ENCODE assay signal across 13 cellular contexts in genomic region chr22:23675502-23676415, GRCh38. TPM values are rescaled to one million over a fixed set of nuclear protein-coding genes. Genes with fewer than 3 reads are reported as not detected.
DNase-seq lines count a peak whose midpoint lies in the region; TF ChIP-seq lines count a peak whose summit lies in the region.
"Had no signal": no experiment of that assay in that cellular context is flagged by ENCODE, and none has a peak within 500 bp of the region (broad histone marks: within the 10 kb centered on the region; RNA-seq: fewer than 3 reads in every experiment).

No MANE protein-coding gene starts in this region.

- 63 to 68% methylated on average over 12 to 13 of the region's 17 CpGs for WGBS in tibial nerve, 2 donors

- peaks cover 61 to 63% of the 10 kb centered on the region in 2 experiments for H3K4me1 ChIP-seq in neutrophil (ENCODE audit: control insufficient read depth in 1 of 2, insufficient read depth in 1 of 2, low read depth in 1 of 2, low read length in 1 of 2)
- H3K4me1 ChIP-seq in tibial nerve, result peaks cover 0 to 5% (median 0%) of the 10 kb centered on the region in 4 donors

- H3K9me3 ChIP-seq in neutrophil, result no peaks in the 10 kb centered on the region
- H3K9me3 ChIP-seq in tibial nerve, result no peaks in the 10 kb centered on the region

- TF ChIP-seq POLR2A in erythroblast (IDR thresholded peaks at IDR 0.05; ENCODE audit: low read length) (peak; percentile 44), tibial nerve (IDR thresholded peaks at IDR 0.05) (no peak)

- H3K27ac ChIP-seq in neutrophil, result peak overlapping the region; percentile 91
- no peak overlapping the region for H3K27ac ChIP-seq in tibial nerve
- H3K27ac ChIP-seq: dorsolateral prefrontal cortex had no signal

- H3K36me3 ChIP-seq in neutrophil (peaks cover 9% of the 10 kb centered on the region), tibial nerve (peaks cover 0 to 41% (median 0%) of the 10 kb centered on the region in 3 donors)

- H3K4me3 ChIP-seq in LNCaP clone FGC (ENCODE audit: low read depth, low read length) (no peak overlapping the region), neutrophil (ENCODE audit: low read depth in 1 of 2, low read length in 1 of 2) (peak overlapping the region; percentile 3 to 18), tibial nerve (no peak overlapping the region)
- H3K4me3 ChIP-seq: dorsolateral prefrontal cortex had no signal

- TF ChIP-seq CTCF in LNCaP clone FGC (IDR thresholded peaks at IDR 0.05; ENCODE audit: control insufficient read depth, extremely low read depth, insufficient read depth) (no peak), neutrophil (IDR thresholded peaks at IDR 0.05) (peak; percentile 34), tibial nerve (IDR thresholded peaks at IDR 0.05) (no peak)

- DNase-seq in CD1c-positive myeloid dendritic cell (ENCODE audit: extremely low spot score) (peak; percentile 5), LNCaP clone FGC (ENCODE audit: low read depth) (peak; percentile 1), erythroblast (lab: John Stamatoyannopoulos, UW) (peak; percentile 74 to 76), tibial nerve (ENCODE audit: low spot score in 2 of 2) (no peak), RKO (ENCODE audit: low spot score) (no peak), dedifferentiated amniotic fluid mesenchymal stem cell (ENCODE audit: extremely low spot score) (no peak)
- DNase-seq in stimulated activated CD4-positive, alpha-beta T cell treated with anti-CD3 and anti-CD28 coated beads, Interleukin-1b, Interleukin-23, amount 100 ng/mL, for 48 hours, result no peak
- DNase-seq: activated B cell treated with CpG ODN at 0.5 μM for 24 hours; IMR-90; NCI-H2029; stimulated activated CD4-positive, alpha-beta T cell treated with anti-CD3 and anti-CD28 coated beads, Interleukin-12 subunit alpha, Interleukin-12 subunit beta, amount 100 ng/mL, for 4 hours had no signal

- no peak for TF ChIP-seq EP300 in tibial nerve (IDR thresholded peaks at IDR 0.05)

- H3K27me3 ChIP-seq in neutrophil (no peaks in the 10 kb centered on the region), tibial nerve (no peaks in the 10 kb centered on the region)
- H3K27me3 ChIP-seq: dorsolateral prefrontal cortex had no signal

RNA-seq across cellular contexts. Expression of gene RGL4, which starts 15.1 kb away (rescaled TPM):
- not detected for total RNA-seq in tibial nerve
- total RNA-seq: IMR-90 had no signal

RNA-seq across cellular contexts. Expression of gene DRICH1, which starts 43.6 kb away (rescaled TPM):
- total RNA-seq in tibial nerve, result 1 to 10 TPM in 1 of 4 donors, not detected in 3; 1.7 TPM
- total RNA-seq: IMR-90 had no signal

Comparison
In these comparisons a context has a peak if more than half of its experiments do, and no peak if none do; other contexts are left out.
1. DNase-seq: peak in CD1c-positive myeloid dendritic cell (single experiment), LNCaP clone FGC (single experiment) and erythroblast (2 of 2); none in tibial nerve (0 of 2), stimulated activated CD4-positive, alpha-beta T cell treated with anti-CD3 and anti-CD28 coated beads, Interleukin-1b, Interleukin-23, amount 100 ng/mL, for 48 hours (single experiment), RKO (single experiment) and dedifferentiated amniotic fluid mesenchymal stem cell (single experiment).
2. H3K4me3 ChIP-seq: peak in neutrophil (2 of 2); none in LNCaP clone FGC (single experiment) and tibial nerve (0 of 4).